15 cellular contexts compared by ENCODE assay signal in genomic region chr17:77503293-77503655, GRCh38.
A peak's percentile ranks its signal among the peaks of the same experiment; 100 is the strongest.
DNase-seq lines count a peak whose midpoint lies in the region; ATAC-seq and TF ChIP-seq lines count a peak whose summit lies in the region.
"Had no signal": no experiment of that assay in that cellular context is flagged by ENCODE, and none has a peak within 500 bp of the region (broad histone marks: within the 10 kb centered on the region; RNA-seq: fewer than 3 reads in every experiment).

No MANE protein-coding gene starts in this region.

- H3K4me1 ChIP-seq in osteoblast (ENCODE audit: insufficient read depth, low read length) (no peaks in the 10 kb centered on the region), aorta (ENCODE audit: control insufficient read depth in 1 of 2, insufficient read depth in 2 of 2, low read length in 2 of 2) (no peaks in the 10 kb centered on the region)
- H3K4me1 ChIP-seq: Peyer's patch had no signal

- no peaks in the 10 kb centered on the region for H3K79me2 ChIP-seq in osteoblast (ENCODE audit: insufficient read depth, low read length)

- H4K20me1 ChIP-seq in osteoblast (ENCODE audit: insufficient read depth, low read length), result peaks cover 4% of the 10 kb centered on the region

- H3K27ac Mint-ChIP-seq in activated naive CD4-positive, alpha-beta T cell treated with anti-CD3 and anti-CD28 coated beads, Interleukin-2, amount 50 U/mL, for 72 hours, result peak overlapping the region; percentile 77 to 84
- no peak overlapping the region for H3K27ac Mint-ChIP-seq in chondrocyte (ENCODE audit: unreplicated experiment)

- no peak overlapping the region for H2AFZ ChIP-seq in osteoblast (ENCODE audit: low read length)

- no peaks in the 10 kb centered on the region for H3K9me3 Mint-ChIP-seq in activated naive CD4-positive, alpha-beta T cell treated with anti-CD3 and anti-CD28 coated beads, Interleukin-2, amount 50 U/mL, for 72 hours
- H3K9me3 Mint-ChIP-seq in chondrocyte (ENCODE audit: low read depth), result no peaks in the 10 kb centered on the region

- no peaks in the 10 kb centered on the region for H3K27me3 ChIP-seq in osteoblast (ENCODE audit: insufficient read depth, low read length)
- no peaks in the 10 kb centered on the region for H3K27me3 ChIP-seq in aorta (ENCODE audit: control insufficient read depth in 1 of 2, insufficient read depth in 2 of 2, low read length in 1 of 2)
- H3K27me3 ChIP-seq: Peyer's patch had no signal

- H3K27ac ChIP-seq in osteoblast (ENCODE audit: low read depth, low read length) (no peak overlapping the region), aorta (ENCODE audit: low read depth in 1 of 2, low read length in 2 of 2) (no peak overlapping the region)
- H3K27ac ChIP-seq: Peyer's patch had no signal

- H3K4me3 Mint-ChIP-seq in chondrocyte (ENCODE audit: unreplicated experiment), result no peak overlapping the region

- WGBS in aorta, 2 donors, result 86 to 89% methylated on average over 7 of the region's 7 CpGs

- H3K4me2 ChIP-seq in osteoblast (ENCODE audit: insufficient read depth, low read length), result no peak overlapping the region

- H3K4me3 ChIP-seq in osteoblast (ENCODE audit: insufficient read depth, low read length) (no peak overlapping the region), aorta (ENCODE audit: low read length in 2 of 2) (no peak overlapping the region)
- H3K4me3 ChIP-seq: K562, Peyer's patch had no signal

- H3K9me3 ChIP-seq in osteoblast (ENCODE audit: low read depth, low read length), result no peaks in the 10 kb centered on the region
- no peaks in the 10 kb centered on the region for H3K9me3 ChIP-seq in aorta (ENCODE audit: control insufficient read depth, low read length)
- H3K9me3 ChIP-seq: Peyer's patch had no signal

- intact Hi-C loops in aorta (cut with DNase I), result no loop called here

- peak in 1 of 2 donors; percentile 37 for DNase-seq in activated naive CD4-positive, alpha-beta T cell treated with anti-CD3 and anti-CD28 coated beads, Interleukin-2, amount 50 U/mL, for 72 hours (ENCODE audit: low spot score in 2 of 2)
- no peak for DNase-seq in activated naive CD4-positive, alpha-beta T cell treated with Interleukin-2 at 50 U/mL for 16 hours
- peak; percentile 64 for DNase-seq in chondrocyte (ENCODE audit: low spot score)
- peak; percentile 36 for DNase-seq in osteoblast (ENCODE audit: insufficient read length, low spot score, missing footprints)
- peak; percentile 33 to 67 for DNase-seq in aorta
- DNase-seq in cerebellum (ENCODE audit: low spot score), result no peak
- DNase-seq in DMS 273 (lab: John Stamatoyannopoulos, UW; ENCODE audit: unreplicated experiment), result no peak
- DNase-seq: C1 segment of cervical spinal cord, GF-D8, NCI-H1436 treated with DMSO at 0.1 percent for 48 hours, NCI-H2081, NCI-H510A treated with DMSO at 0.1 percent for 48 hours, SHP77 had no signal

- no peaks in the 10 kb centered on the region for H3K27me3 Mint-ChIP-seq in chondrocyte (ENCODE audit: low read depth)

- H3K36me3 ChIP-seq in osteoblast (ENCODE audit: insufficient read depth, low read length) (peaks cover 30% of the 10 kb centered on the region), aorta (ENCODE audit: control insufficient read depth in 1 of 2, insufficient read depth in 2 of 2, low read length in 1 of 2) (no peaks in the 10 kb centered on the region)

- no peaks in the 10 kb centered on the region for H3K4me1 Mint-ChIP-seq in chondrocyte (ENCODE audit: low read depth)

- no peak for ATAC-seq in activated naive CD4-positive, alpha-beta T cell treated with anti-CD3 and anti-CD28 coated beads, Interleukin-2, amount 50 U/mL, for 72 hours
- ATAC-seq in aorta (ENCODE audit: low FRiP score), result no peak
- ATAC-seq: K562 had no signal

- TF ChIP-seq CTCF in chondrocyte (IDR thresholded peaks at IDR 0.05), result no peak
- TF ChIP-seq CTCF in osteoblast (IDR thresholded peaks at IDR 0.05; ENCODE audit: extremely low read depth, low read depth, low read length), result no peak

- H3K36me3 Mint-ChIP-seq in activated naive CD4-positive, alpha-beta T cell treated with anti-CD3 and anti-CD28 coated beads, Interleukin-2, amount 50 U/mL, for 72 hours, result peaks cover 0 to 20% of the 10 kb centered on the region in 2 donors
- peaks cover 17% of the 10 kb centered on the region for H3K36me3 Mint-ChIP-seq in chondrocyte (ENCODE audit: low read depth)

Comparison
In these comparisons a context has a peak if more than half of its experiments do, and no peak if none do; other contexts are left out.
1. DNase-seq: peak in chondrocyte (single experiment), osteoblast (single experiment) and aorta (2 of 2); none in activated naive CD4-positive, alpha-beta T cell treated with Interleukin-2 at 50 U/mL for 16 hours (single experiment), cerebellum (single experiment) and DMS 273 (single experiment).